In the genomic region with DNA sequence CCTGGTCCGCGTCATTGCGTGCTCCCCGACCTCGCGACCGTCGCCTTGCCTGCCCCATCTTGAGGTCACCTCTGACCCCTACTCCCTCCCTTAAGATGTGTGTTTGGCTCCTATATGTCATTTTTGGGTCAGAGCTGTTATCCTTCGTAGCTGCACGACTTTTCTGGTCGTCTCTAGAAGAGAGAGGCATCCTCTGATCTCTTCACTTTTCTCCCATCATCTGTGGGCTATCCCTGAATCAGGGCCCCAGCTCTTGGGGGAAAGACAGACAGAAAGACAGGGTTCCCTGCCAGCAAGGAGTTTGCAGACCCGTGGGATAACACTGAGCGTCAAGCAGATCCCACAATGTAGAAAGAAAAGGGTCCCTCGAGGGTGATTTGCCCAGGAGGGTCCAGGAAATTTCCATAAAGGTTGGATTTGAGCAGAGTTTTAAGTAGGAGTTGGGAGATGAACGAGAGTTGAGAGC, we compare ENCODE assay signal across 8 cellular contexts. TPM values are rescaled to one million over a fixed set of nuclear protein-coding genes. Genes with fewer than 3 reads are reported as not detected.
DNase-seq lines count a peak whose midpoint lies in the region; ATAC-seq, FAIRE-seq and TF ChIP-seq lines count a peak whose summit lies in the region.

No MANE protein-coding gene starts in this region.

- H2AFZ ChIP-seq in PC-9 (peak overlapping the region; percentile 92), endothelial cell of umbilical vein (ENCODE audit: low read depth, low read length) (peak overlapping the region; percentile 62)

- FAIRE-seq in endothelial cell of umbilical vein (lab: Jason Lieb, UNC) = no peak

- no peak for DNase-seq in CD8-positive, alpha-beta memory T cell
- DNase-seq in PC-9 = no peak
- peak; percentile 24 for DNase-seq in endothelial cell of umbilical vein (ENCODE audit: low read depth, low spot score)
- peak in 1 of 5 donors; percentile 48 for DNase-seq in ovary
- no peak for DNase-seq in SKM-1 (lab: John Stamatoyannopoulos, UW; ENCODE audit: unreplicated experiment)
- DNase-seq in NCI-H2081 (lab: John Stamatoyannopoulos, UW) = no peak

- peak overlapping the region; percentile 72 for H3K4me3 ChIP-seq in CD8-positive, alpha-beta memory T cell (ENCODE audit: low read length)
- peak overlapping the region; percentile 95 for H3K4me3 ChIP-seq in PC-9
- peak overlapping the region; percentile 35 to 86 (median 78) for H3K4me3 ChIP-seq in endothelial cell of umbilical vein (replicated peaks in 1 of 3; ENCODE audit: insufficient read depth in 1 of 3, low read depth in 1 of 3, low read length in 3 of 3)
- peak overlapping the region; percentile 92 for H3K4me3 ChIP-seq in ovary

- peaks cover 0 to 26% (median 0%) of the 10 kb centered on the region in 3 donors for H3K36me3 Mint-ChIP-seq in CD8-positive, alpha-beta memory T cell

- TF ChIP-seq POLR2A in endothelial cell of umbilical vein (IDR thresholded peaks at IDR 0.05; ENCODE audit: low read depth, low read length) (no peak), ovary (IDR thresholded peaks at IDR 0.05) (no peak)

- H3K79me2 ChIP-seq in PC-9 (ENCODE audit: low read depth) (peaks cover 48% of the 10 kb centered on the region), endothelial cell of umbilical vein (ENCODE audit: control insufficient read depth, insufficient read depth, low read length) (peaks cover 49% of the 10 kb centered on the region)

- peak overlapping the region; percentile 74 for H3K27ac ChIP-seq in CD8-positive, alpha-beta memory T cell (ENCODE audit: low read depth, low read length)
- H3K27ac ChIP-seq in PC-9 (peak overlapping the region; percentile 40), endothelial cell of umbilical vein (ENCODE audit: insufficient read depth, low read depth, low read length) (peak overlapping the region; percentile 73), ovary (peak overlapping the region in 1 of 2 donors; percentile 65)

- WGBS in ovary, 3 donors = 3 to 4% (median 3%) methylated on average over 15 of the region's 15 CpGs

- H4K20me1 ChIP-seq in PC-9 (ENCODE audit: insufficient read depth) (peaks cover 14% of the 10 kb centered on the region), endothelial cell of umbilical vein (replicated peaks; ENCODE audit: control insufficient read depth, extremely low read depth, insufficient read depth, low read length) (no peaks in the 10 kb centered on the region)

- POLR2A ChIA-PET in CD8-positive, alpha-beta memory T cell (lab: Charles Lee) = interaction anchor here (0.7 to 1.5 kb wide), 3 partner anchors 16 to 218 kb away, joined by 3 to 5 read pairs (median 4); partner anchors contain the start of gene DLL1
- POLR2A ChIA-PET in PC-9 (lab: Charles Lee; ENCODE audit: unreplicated experiment) (no interaction called here), endothelial cell of umbilical vein (lab: Charles Lee) (no interaction called here)

- TSS peak; percentile 48 for BruUV-seq in PC-9 (replicated peaks; lab: Mats Ljungman, UMichigan)
- TSS peak; percentile 60 for BruUV-seq in endothelial cell of umbilical vein (replicated peaks; lab: Mats Ljungman, UMichigan)

- no peaks in the 10 kb centered on the region for H3K27me3 ChIP-seq in CD8-positive, alpha-beta memory T cell (ENCODE audit: insufficient read depth, low read length, poor library complexity, severe bottlenecking)
- H3K27me3 ChIP-seq in PC-9 (ENCODE audit: insufficient read depth, low read depth) (no peaks in the 10 kb centered on the region), endothelial cell of umbilical vein (ENCODE audit: control insufficient read depth in 2 of 2, insufficient read depth in 2 of 2, low read length in 2 of 2) (no peaks in the 10 kb centered on the region), ovary (no peaks in the 10 kb centered on the region)

- no peaks in the 10 kb centered on the region for H3K9me3 Mint-ChIP-seq in CD8-positive, alpha-beta memory T cell

- CTCF ChIA-PET in CD8-positive, alpha-beta memory T cell (lab: Charles Lee) = no interaction called here
- CTCF ChIA-PET in PC-9 (lab: Charles Lee) = no interaction called here
- CTCF ChIA-PET in endothelial cell of umbilical vein (lab: Charles Lee) = interaction anchor here (0.7 to 2.2 kb wide), 3 partner anchors 17 to 517 kb away, joined by 3 to 5 read pairs (median 3); partner anchors contain the start of gene DLL1

- H3F3A ChIP-seq in PC-9 (ENCODE audit: insufficient read depth, low read depth) = no peaks in the 10 kb centered on the region

- TF ChIP-seq CTCF in PC-9 (conservative IDR thresholded peaks at IDR 0.05) = no peak
- no peak for TF ChIP-seq CTCF in endothelial cell of umbilical vein (IDR thresholded peaks at IDR 0.05; ENCODE audit: extremely low read depth in 1 of 2, insufficient read depth in 1 of 2, low read depth in 1 of 2, low read length in 2 of 2)
- TF ChIP-seq CTCF in ovary (IDR thresholded peaks at IDR 0.05) = no peak

- no peaks in the 10 kb centered on the region for H3K36me3 ChIP-seq in CD8-positive, alpha-beta memory T cell (ENCODE audit: insufficient read depth, low read length)
- no peaks in the 10 kb centered on the region for H3K36me3 ChIP-seq in PC-9 (ENCODE audit: low read depth)
- H3K36me3 ChIP-seq in endothelial cell of umbilical vein (ENCODE audit: control insufficient read depth in 2 of 2, extremely low read depth in 1 of 2, insufficient read depth in 2 of 2, low read length in 2 of 2) = no peaks in the 10 kb centered on the region
- no peaks in the 10 kb centered on the region for H3K36me3 ChIP-seq in ovary

- TF ChIP-seq EP300 in ovary (IDR thresholded peaks at IDR 0.05) = no peak

- H3K9me2 ChIP-seq in PC-9 (ENCODE audit: insufficient read depth) = no peaks in the 10 kb centered on the region

- peak overlapping the region; percentile 92 for H3K9ac ChIP-seq in endothelial cell of umbilical vein (replicated peaks; ENCODE audit: extremely low read depth, insufficient read depth, low read length)

- H3K4me2 ChIP-seq in PC-9 (peak overlapping the region; percentile 93), endothelial cell of umbilical vein (ENCODE audit: insufficient read depth, low read length) (peak overlapping the region; percentile 79)

- peak overlapping the region; percentile 92 to 99 (median 98) for H3K27ac Mint-ChIP-seq in CD8-positive, alpha-beta memory T cell

- H3K9me1 ChIP-seq in endothelial cell of umbilical vein (replicated peaks; ENCODE audit: control insufficient read depth, extremely low read depth, insufficient read depth, low read length) = no peaks in the 10 kb centered on the region

- dilution Hi-C loops in endothelial cell of umbilical vein (cut with MboI; ENCODE audit: extremely low pct_ligation_motif_present, low sequenced_read_pairs) = no loop called here

- ATAC-seq in HG03354 (IDR thresholded peaks at IDR 0.05; ENCODE audit: poor library complexity, severe bottlenecking, unreplicated experiment) (no peak), HG02642 (IDR thresholded peaks at IDR 0.05; ENCODE audit: poor library complexity, unreplicated experiment) (no peak)

- no peaks in the 10 kb centered on the region for H3K9me3 ChIP-seq in CD8-positive, alpha-beta memory T cell (ENCODE audit: low read length)
- H3K9me3 ChIP-seq in PC-9 (ENCODE audit: insufficient read depth, low read depth) (no peaks in the 10 kb centered on the region), endothelial cell of umbilical vein (replicated peaks; ENCODE audit: control insufficient read depth, insufficient read depth, low read length) (no peaks in the 10 kb centered on the region), ovary (no peaks in the 10 kb centered on the region)

- H3K27me3 Mint-ChIP-seq in CD8-positive, alpha-beta memory T cell = peaks cover 3 to 19% of the 10 kb centered on the region in 2 donors

- peak overlapping the region; percentile 87 to 97 (median 93) for H3K4me3 Mint-ChIP-seq in CD8-positive, alpha-beta memory T cell

- intact Hi-C loops in PC-9 (cut with micrococcal nuclease; ENCODE audit: unreplicated experiment) = no loop called here
- intact Hi-C loops in endothelial cell of umbilical vein (cut with micrococcal nuclease) = loop anchor here (2.0 to 5.0 kb wide), 6 partner anchors 14 to 605 kb away; partner anchors contain the start of genes C6orf120 and WDR27
- intact Hi-C loops in ovary (cut with DNase I) = no loop called here

- peaks cover 50% of the 10 kb centered on the region for H3K4me1 ChIP-seq in CD8-positive, alpha-beta memory T cell (ENCODE audit: insufficient read depth, low read length)
- peaks cover 15% of the 10 kb centered on the region for H3K4me1 ChIP-seq in PC-9 (replicated peaks; ENCODE audit: insufficient read depth)
- H3K4me1 ChIP-seq in endothelial cell of umbilical vein (ENCODE audit: control insufficient read depth, extremely low read depth, insufficient read depth, low read length) = peaks cover 11% of the 10 kb centered on the region
- peaks cover 18% of the 10 kb centered on the region for H3K4me1 ChIP-seq in ovary (ENCODE audit: insufficient read depth)

- H3K4me1 Mint-ChIP-seq in CD8-positive, alpha-beta memory T cell = peaks cover 39 to 55% (median 44%) of the 10 kb centered on the region in 3 donors

RNA-seq across cellular contexts. Expression of gene FAM120B, which starts 0.6 kb away (rescaled TPM):
- 10 to 100 TPM; 19.1 to 20.9 TPM for total RNA-seq in CD8-positive, alpha-beta memory T cell
- 29.8 TPM for polyA plus RNA-seq in CD8-positive, alpha-beta memory T cell
- total RNA-seq in PC-9 (2021) (13.6 and 14.3 TPM in 2 replicates), endothelial cell of umbilical vein (28.1 and 28.2 TPM in 2 replicates), ovary (10 to 100 TPM; 16.5 to 36.2 (median 28.4) TPM)
- polyA plus RNA-seq in endothelial cell of umbilical vein (9.9 and 10.8 TPM in 2 replicates), ovary (10 to 100 TPM; 10.6 to 39.3 TPM)
- 7.7 and 9.2 TPM in 2 replicates for polyA plus RNA-seq in endothelial cell of umbilical vein (2011; cell fraction: cytosol; rRNA removed)
- polyA plus RNA-seq in endothelial cell of umbilical vein (2011; cell fraction: nucleus; rRNA removed) = 24.8 and 25.3 TPM in 2 replicates
- 17.0 and 20.3 TPM in 2 replicates for polyA plus RNA-seq in endothelial cell of umbilical vein (2012)
- polyA minus RNA-seq in endothelial cell of umbilical vein = 33.3 and 42.2 TPM in 2 replicates
- polyA minus RNA-seq in endothelial cell of umbilical vein (2011; cell fraction: cytosol; rRNA and poly(A)+ RNA removed) = 4.5 TPM
- polyA minus RNA-seq in endothelial cell of umbilical vein (2011; cell fraction: nucleus; rRNA and poly(A)+ RNA removed) = 44.1 and 70.7 TPM in 2 replicates

RNA-seq across cellular contexts. Expression of gene DLL1, which starts 16.2 kb away (rescaled TPM):
- total RNA-seq in CD8-positive, alpha-beta memory T cell = under 1 TPM; 0.79 to 0.86 TPM
- 0.49 TPM for polyA plus RNA-seq in CD8-positive, alpha-beta memory T cell
- total RNA-seq in PC-9 (2021) (not detected in 2 replicates), endothelial cell of umbilical vein (2.0 and 2.3 TPM in 2 replicates), ovary (10 to 100 TPM in 1 of 7 donors, 1 to 10 TPM in 6; 1.3 to 11.5 (median 4.6) TPM)
- polyA plus RNA-seq in endothelial cell of umbilical vein (1.4 and 1.7 TPM in 2 replicates), ovary (1 to 10 TPM in 1 of 2 donors, under 1 TPM in 1; 0.90 to 2.4 TPM)
- 1.1 and 1.8 TPM in 2 replicates for polyA plus RNA-seq in endothelial cell of umbilical vein (2011; cell fraction: cytosol; rRNA removed)
- 4.3 and 4.9 TPM in 2 replicates for polyA plus RNA-seq in endothelial cell of umbilical vein (2011; cell fraction: nucleus; rRNA removed)
- polyA plus RNA-seq in endothelial cell of umbilical vein (2012) = 1.4 and 2.2 TPM in 2 replicates
- polyA minus RNA-seq in endothelial cell of umbilical vein = 0.83 and 1.1 TPM in 2 replicates
- not detected for polyA minus RNA-seq in endothelial cell of umbilical vein (2011; cell fraction: cytosol; rRNA and poly(A)+ RNA removed)
- 0.77 and 1.9 TPM in 2 replicates for polyA minus RNA-seq in endothelial cell of umbilical vein (2011; cell fraction: nucleus; rRNA and poly(A)+ RNA removed)
